11 cellular contexts compared by ENCODE assay signal in the genomic region with DNA sequence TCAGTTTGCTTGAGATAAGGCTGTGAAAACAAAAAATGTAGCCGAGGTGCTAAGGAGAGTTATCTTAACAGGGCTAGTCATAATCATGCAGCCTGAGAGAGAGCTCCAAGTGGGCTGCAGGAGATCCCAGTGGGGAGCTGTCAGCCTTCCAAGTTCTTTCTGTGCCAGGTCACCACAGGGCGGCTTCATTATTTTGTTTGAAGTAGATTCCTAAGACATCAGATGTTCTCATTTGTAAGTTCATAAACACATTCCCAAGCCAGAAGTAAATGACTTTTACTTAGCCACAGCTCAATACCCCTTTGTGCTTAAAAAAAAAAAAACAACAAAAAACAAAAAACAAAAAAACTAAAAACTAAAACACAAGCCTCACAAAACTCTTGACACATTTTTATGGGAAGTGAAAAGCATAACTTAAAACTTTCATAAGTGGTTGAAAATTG. TPM values are rescaled to one million over a fixed set of nuclear protein-coding genes. Genes with fewer than 3 reads are reported as not detected.
DNase-seq lines count a peak whose midpoint lies in the region; ATAC-seq, FAIRE-seq and TF ChIP-seq lines count a peak whose summit lies in the region.
"Had no signal": no experiment of that assay in that cellular context is flagged by ENCODE, and none has a peak within 500 bp of the region (broad histone marks: within the 10 kb centered on the region; RNA-seq: fewer than 3 reads in every experiment).

No MANE protein-coding gene starts in this region.

- H3K27me3 ChIP-seq in HUES48 (ENCODE audit: control insufficient read depth, insufficient read depth, low read length), result no peaks in the 10 kb centered on the region
- H3K27me3 ChIP-seq: dorsolateral prefrontal cortex had no signal

- WGBS in mesodermal cell (ENCODE audit: insufficient coverage in 2 of 2), 2 experiments, result 20% methylated on average over 1 of the region's 2 CpGs; no CpG with 5 or more reads in 1 of the 2 experiments

- H3K4me3 ChIP-seq in HUES48 (ENCODE audit: low read depth, low read length) (no peak overlapping the region), choroid plexus epithelial cell (ENCODE audit: low read depth, low read length) (no peak overlapping the region), mesodermal cell (ENCODE audit: extremely low read depth, insufficient read depth, low read length, poor library complexity, severe bottlenecking) (no peak overlapping the region)
- H3K4me3 ChIP-seq: dorsolateral prefrontal cortex had no signal

- H3K9me3 ChIP-seq in HUES48 (ENCODE audit: control insufficient read depth, insufficient read depth, low read length), result no peaks in the 10 kb centered on the region
- no peaks in the 10 kb centered on the region for H3K9me3 ChIP-seq in mesodermal cell (ENCODE audit: control insufficient read depth, low read length)

- H3K36me3 ChIP-seq in HUES48 (ENCODE audit: control insufficient read depth, insufficient read depth, low read length) (0 out of 2 replicates have a peak, but pooled peaks cover 1% of the 10 kb centered on the region), mesodermal cell (ENCODE audit: control insufficient read depth, insufficient read depth, low read length) (peaks cover 47% of the 10 kb centered on the region)

- H3K4me1 ChIP-seq in HUES48 (ENCODE audit: control insufficient read depth, insufficient read depth, low read length), result peaks cover 13% of the 10 kb centered on the region
- peaks cover 8% of the 10 kb centered on the region for H3K4me1 ChIP-seq in mesodermal cell (ENCODE audit: control insufficient read depth, insufficient read depth, low read length, poor library complexity, severe bottlenecking)

- ATAC-seq in HG03354 (IDR thresholded peaks at IDR 0.05; ENCODE audit: poor library complexity, severe bottlenecking, unreplicated experiment), result no peak
- ATAC-seq: stimulated activated naive CD8-positive, alpha-beta T cell treated with anti-CD3 and anti-CD28 coated beads, Interleukin-15, Interleukin-2, amounts not matched to agents 100 U/mL and 50 U/mL, for 24 hours had no signal

- DNase-seq in AG20443 (ENCODE audit: low spot score) (peak; percentile 51), choroid plexus epithelial cell (ENCODE audit: low read depth) (peak; percentile 95), islet precursor cell (no peak), HTR-8/SVneo (ENCODE audit: insufficient read length, low spot score) (no peak), superior temporal gyrus (ENCODE audit: extremely low spot score) (no peak)
- DNase-seq: DMS153; stimulated activated naive CD8-positive, alpha-beta T cell treated with anti-CD3 and anti-CD28 coated beads, Interleukin-15, Interleukin-2, amounts not matched to agents 100 U/mL and 50 U/mL, for 24 hours had no signal

- H3K27ac ChIP-seq in HUES48 (ENCODE audit: low read depth, low read length) (peak overlapping the region; percentile 26), mesodermal cell (ENCODE audit: low read depth, low read length, severe bottlenecking) (peak overlapping the region; percentile 25)

- FAIRE-seq in HTR-8/SVneo (lab: Jason Lieb, UNC), result no peak

- no peak for TF ChIP-seq CTCF in choroid plexus epithelial cell (conservative IDR thresholded peaks at IDR 0.05; ENCODE audit: low read depth, low read length)

- H3K9ac ChIP-seq in HUES48 (ENCODE audit: low read depth, low read length), result no peak overlapping the region

RNA-seq across cellular contexts. Expression of gene CDC14A, which starts 8.5 kb away (rescaled TPM):
- polyA plus RNA-seq in mesodermal cell (2013, experiment 1 of 2), result 7.7 TPM
- 7.5 TPM for polyA plus RNA-seq in mesodermal cell (2013, experiment 2 of 2)

Comparison
In these comparisons a context has a peak if more than half of its experiments do, and no peak if none do; other contexts are left out.
1. DNase-seq: peak in AG20443 (single experiment) and choroid plexus epithelial cell (single experiment); none in islet precursor cell (single experiment), HTR-8/SVneo (single experiment) and superior temporal gyrus (single experiment).